1 cellular context compared by ENCODE assay signal in the genomic region with DNA sequence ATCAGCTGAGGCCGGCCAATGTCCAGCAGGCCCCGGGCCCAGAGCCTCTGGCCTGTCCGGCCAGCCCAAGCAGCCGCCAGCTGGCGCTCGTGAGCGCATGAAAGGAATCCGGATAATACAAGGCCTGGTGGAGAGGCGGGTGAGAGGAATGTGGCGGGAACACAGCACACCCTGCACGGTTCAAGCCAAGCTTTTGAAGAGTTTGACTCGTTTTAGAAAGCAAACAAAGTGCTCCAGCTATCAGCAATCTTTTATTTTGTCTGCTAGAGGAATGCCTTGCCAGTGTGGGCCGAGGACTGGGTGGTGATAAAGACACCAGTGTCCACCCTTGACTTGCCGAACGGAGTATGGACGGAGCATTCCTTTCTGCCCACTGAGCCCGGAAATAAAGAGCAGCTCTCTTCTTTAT.
TF ChIP-seq lines count a peak whose summit lies in the region.

No MANE protein-coding gene starts in this region.

TF ChIP-seq in HepG2, 621 proteins besides CTCF, POLR2A, EP300 and RAD21 (continued from another document):
- TF ChIP-seq ARID4A (CRISPR knock-in tag; IDR thresholded peaks at IDR 0.05; ENCODE audit: borderline replicate concordance) (peak; percentile 62; the same call in 1 of the 2 replicates), SKI (IDR thresholded peaks at IDR 0.05; ENCODE audit: partially characterized antibody) (no peak), ZSCAN29 (CRISPR knock-in tag; conservative IDR thresholded peaks at IDR 0.05) (peak; percentile 98), NFE2L1 (CRISPR knock-in tag; IDR thresholded peaks at IDR 0.05; ENCODE audit: borderline replicate concordance) (no peak), CBX2 (IDR thresholded peaks at IDR 0.05; ENCODE audit: low read depth, low read length) (no peak), CBX2 (CRISPR knock-in tag; IDR thresholded peaks at IDR 0.05; ENCODE audit: low read depth) (no peak), ZNF674 (CRISPR knock-in tag; IDR thresholded peaks at IDR 0.05; ENCODE audit: low read depth) (no peak), CCDC6 (CRISPR knock-in tag; IDR thresholded peaks at IDR 0.05) (peak; percentile 93), SNRNP70 (IDR thresholded peaks at IDR 0.05; ENCODE audit: low read depth, low read length) (no peak), PREB (CRISPR knock-in tag; IDR thresholded peaks at IDR 0.05) (no peak), ZBTB26 (CRISPR knock-in tag; IDR thresholded peaks at IDR 0.05; ENCODE audit: borderline replicate concordance) (peak; percentile 49; the same call in 1 of the 2 replicates), ZNF644 (CRISPR knock-in tag; IDR thresholded peaks at IDR 0.05; ENCODE audit: low read depth) (peak; percentile 81), ZNF296 (CRISPR knock-in tag; conservative IDR thresholded peaks at IDR 0.05) (no peak), ZNF749 (CRISPR knock-in tag; IDR thresholded peaks at IDR 0.05; ENCODE audit: borderline replicate concordance) (no peak), HCFC1 (IDR thresholded peaks at IDR 0.05; ENCODE audit: low read depth, low read length) (no peak), ISL2 (CRISPR knock-in tag; IDR thresholded peaks at IDR 0.05) (peak; percentile 73; the same call in 1 of the 2 replicates), ZNF12 (CRISPR knock-in tag; IDR thresholded peaks at IDR 0.05) (0 out of 2 replicates have a peak, but pooled peaks have one; percentile 46), ZNF441 (CRISPR knock-in tag; IDR thresholded peaks at IDR 0.05; ENCODE audit: borderline replicate concordance) (peak; percentile 77), TRIM24 (CRISPR knock-in tag; IDR thresholded peaks at IDR 0.05) (no peak), AGO2 (optimal IDR thresholded peaks at IDR 0.05; ENCODE audit: low read depth, low read length) (no peak), HBP1 (CRISPR knock-in tag; IDR thresholded peaks at IDR 0.05; ENCODE audit: low read depth) (peak; percentile 84), NR2F6 (IDR thresholded peaks at IDR 0.05) (0 out of 2 replicates have a peak, but pooled peaks have one; percentile 37), NR2F6 (CRISPR knock-in tag; IDR thresholded peaks at IDR 0.05) (peak; percentile 64)
- TF ChIP-seq, protein P1, sequence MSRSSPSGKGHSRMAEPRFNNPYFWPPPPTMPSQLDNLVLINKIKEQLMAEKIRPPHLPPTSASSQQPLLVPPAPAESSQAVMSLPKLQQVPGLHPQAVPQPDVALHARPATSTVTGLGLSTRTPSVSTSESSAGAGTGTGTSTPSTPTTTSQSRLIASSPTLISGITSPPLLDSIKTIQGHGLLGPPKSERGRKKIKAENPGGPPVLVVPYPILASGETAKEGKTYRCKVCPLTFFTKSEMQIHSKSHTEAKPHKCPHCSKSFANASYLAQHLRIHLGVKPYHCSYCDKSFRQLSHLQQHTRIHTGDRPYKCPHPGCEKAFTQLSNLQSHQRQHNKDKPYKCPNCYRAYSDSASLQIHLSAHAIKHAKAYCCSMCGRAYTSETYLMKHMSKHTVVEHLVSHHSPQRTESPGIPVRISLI (CRISPR knock-in tag; IDR thresholded peaks at IDR 0.05; ENCODE audit: borderline replicate concordance): no peak
